ENCODE assay signal across 19 cellular contexts in the genomic region with DNA sequence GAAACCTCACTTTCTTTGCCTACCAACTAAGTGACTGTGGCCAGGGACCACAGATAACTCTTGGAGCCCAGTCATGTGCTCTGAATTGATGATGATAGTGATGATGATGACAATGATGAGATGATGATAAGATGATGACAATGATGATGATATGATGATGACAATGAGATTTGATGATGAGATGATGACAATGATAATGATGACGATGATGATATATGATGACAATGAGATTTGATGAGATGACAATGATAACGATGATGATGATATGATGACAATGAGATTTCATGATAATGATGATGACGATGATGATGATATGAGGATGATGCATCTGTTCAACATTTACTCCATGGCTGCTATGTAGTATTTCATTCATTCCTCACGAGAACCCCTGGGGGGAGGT.
DNase-seq lines count a peak whose midpoint lies in the region; ATAC-seq, FAIRE-seq and TF ChIP-seq lines count a peak whose summit lies in the region.
"Had no signal": no experiment of that assay in that cellular context is flagged by ENCODE, and none has a peak within 500 bp of the region (broad histone marks: within the 10 kb centered on the region; RNA-seq: fewer than 3 reads in every experiment).

No MANE protein-coding gene starts in this region.

- no peaks in the 10 kb centered on the region for H3K36me3 ChIP-seq in GM23338 (ENCODE audit: insufficient read depth)
- H3K36me3 ChIP-seq in keratinocyte (ENCODE audit: control insufficient read depth in 2 of 2, extremely low read depth in 1 of 2, insufficient read depth in 2 of 2, low read length in 2 of 2), result no peaks in the 10 kb centered on the region
- H3K36me3 ChIP-seq: BLaER1 treated with 17β-estradiol and CSF1 and Interleukin-3, amounts not matched to agents 10 nM and 100 nM; HAP-1 had no signal

- no peak for TF ChIP-seq CTCF in A549 (IDR thresholded peaks at IDR 0.05)
- no peak for TF ChIP-seq CTCF in GM23338 (conservative IDR thresholded peaks at IDR 0.05; ENCODE audit: low read depth in 2 of 2)
- no peak for TF ChIP-seq CTCF in keratinocyte (optimal IDR thresholded peaks at IDR 0.05 in 1 of 3, IDR thresholded peaks at IDR 0.05 in 1 of 3, conservative IDR thresholded peaks at IDR 0.05 in 1 of 3; ENCODE audit: extremely low read depth in 1 of 3, insufficient read depth in 2 of 3, low read length in 3 of 3)

- DNase-seq in A549 (ENCODE audit: low read depth in 1 of 2, low spot score in 1 of 2) (no peak), GM23338 (ENCODE audit: low spot score) (no peak), HTR-8/SVneo (ENCODE audit: insufficient read length, low spot score) (no peak), keratinocyte (ENCODE audit: low read depth, low spot score) (no peak), C1 segment of cervical spinal cord (lab: John Stamatoyannopoulos, UW) (no peak), GM12892 (ENCODE audit: insufficient read length) (no peak)
- DNase-seq: 8988T; CD4-positive, CD25-positive, alpha-beta regulatory T cell; CD8-positive, alpha-beta memory T cell; COR-L47; DMS153; DMS79; GF-D8; HFFc6 had no signal

- no peak overlapping the region for H3K9ac ChIP-seq in keratinocyte (ENCODE audit: control insufficient read depth, extremely low read depth, insufficient read depth, low read length)
- H3K9ac ChIP-seq: BLaER1 treated with 17β-estradiol and CSF1 and Interleukin-3, amounts not matched to agents 10 nM and 100 nM had no signal

- 85% methylated on average over 4 of the region's 4 CpGs for WGBS in A549 (ENCODE audit: missing lambda C conversion rate)

- H3K9me3 ChIP-seq in A549 (no peaks in the 10 kb centered on the region; the same call in 2 of the 3 replicates), keratinocyte (ENCODE audit: control insufficient read depth, low read depth, low read length) (no peaks in the 10 kb centered on the region)
- H3K9me3 ChIP-seq: HAP-1 had no signal

- no peaks in the 10 kb centered on the region for H3K27me3 ChIP-seq in GM23338 (ENCODE audit: insufficient read depth)
- peaks cover 31% of the 10 kb centered on the region for H3K27me3 ChIP-seq in keratinocyte (ENCODE audit: control insufficient read depth, extremely low read depth, insufficient read depth, low read length)

- no peaks in the 10 kb centered on the region for H3F3A ChIP-seq in GM23338 (replicated peaks; ENCODE audit: low read depth)

- POLR2A ChIA-PET in A549 (lab: Yijun Ruan, JAX), result no interaction called here

- dilution Hi-C loops in keratinocyte (cut with MboI; ENCODE audit: extremely low pct_ligation_motif_present, low sequenced_read_pairs), result no loop called here

- H3K27ac Mint-ChIP-seq in GM23338, result no peak overlapping the region
- H3K27ac Mint-ChIP-seq: B cell; CD4-positive, CD25-positive, alpha-beta regulatory T cell; CD8-positive, alpha-beta memory T cell; HFFc6 had no signal

- no peak for TF ChIP-seq POLR2A in A549 (IDR thresholded peaks at IDR 0.05; ENCODE audit: low read length)
- no peak for TF ChIP-seq POLR2A in GM12892 (IDR thresholded peaks at IDR 0.05; ENCODE audit: low read depth, low read length)

- H3K4me2 ChIP-seq in A549, result peak overlapping the region; percentile 78
- H3K4me2 ChIP-seq in GM23338, result no peak overlapping the region
- no peak overlapping the region for H3K4me2 ChIP-seq in keratinocyte (ENCODE audit: control insufficient read depth, extremely low read depth, insufficient read depth, low read depth, low read length)

- H3K27ac ChIP-seq in A549, result peak overlapping the region; percentile 52 to 76
- H3K27ac ChIP-seq in GM23338 (ENCODE audit: low read depth), result no peak overlapping the region
- H3K27ac ChIP-seq in keratinocyte (ENCODE audit: control insufficient read depth, insufficient read depth, low read length), result no peak overlapping the region
- H3K27ac ChIP-seq: BLaER1 treated with 17β-estradiol and CSF1 and Interleukin-3, amounts not matched to agents 10 nM and 100 nM had no signal

- TF ChIP-seq RAD21 in A549 (conservative IDR thresholded peaks at IDR 0.05 in 1 of 2, IDR thresholded peaks at IDR 0.05 in 1 of 2), result no peak

- H2AFZ ChIP-seq in GM23338 (no peak overlapping the region), keratinocyte (ENCODE audit: control insufficient read depth, low read length) (no peak overlapping the region)

- no peak for TF ChIP-seq EP300 in A549 (IDR thresholded peaks at IDR 0.05)

- H3K4me3 ChIP-seq in A549 (no peak overlapping the region), GM23338 (no peak overlapping the region), keratinocyte (ENCODE audit: control insufficient read depth in 2 of 3, extremely low read depth in 1 of 3, insufficient read depth in 2 of 3, low read depth in 1 of 3, low read length in 3 of 3) (no peak overlapping the region)
- H3K4me3 ChIP-seq: BLaER1 treated with 17β-estradiol and CSF1 and Interleukin-3, amounts not matched to agents 10 nM and 100 nM; HAP-1 had no signal

- H3K4me1 Mint-ChIP-seq in GM23338, result peaks cover 11% of the 10 kb centered on the region
- H3K4me1 Mint-ChIP-seq: B cell; CD4-positive, CD25-positive, alpha-beta regulatory T cell; CD8-positive, alpha-beta memory T cell had no signal

- H3K4me3 Mint-ChIP-seq in GM23338, result no peak overlapping the region
- H3K4me3 Mint-ChIP-seq: B cell; CD4-positive, CD25-positive, alpha-beta regulatory T cell; CD8-positive, alpha-beta memory T cell; HFFc6 had no signal

- H3K9me3 Mint-ChIP-seq in GM23338, result no peaks in the 10 kb centered on the region
- H3K9me3 Mint-ChIP-seq: HFFc6 had no signal

- peaks cover 8% of the 10 kb centered on the region; the same call in 1 of the 2 replicates for H3K9me2 ChIP-seq in GM23338 (ENCODE audit: insufficient read depth)

- ATAC-seq in A549 (no peak), GM23338 (no peak), HG03460 (IDR thresholded peaks at IDR 0.05; ENCODE audit: unreplicated experiment) (no peak)

- no peaks in the 10 kb centered on the region for H3K36me3 Mint-ChIP-seq in GM23338 (ENCODE audit: low read depth)
- H3K36me3 Mint-ChIP-seq: CD4-positive, CD25-positive, alpha-beta regulatory T cell had no signal

- H4K20me1 ChIP-seq in GM23338 (replicated peaks; ENCODE audit: insufficient read depth) (no peaks in the 10 kb centered on the region), keratinocyte (ENCODE audit: control insufficient read depth, extremely low read depth, insufficient read depth, low read length) (no peaks in the 10 kb centered on the region)
- H4K20me1 ChIP-seq: BLaER1 treated with 17β-estradiol and CSF1 and Interleukin-3, amounts not matched to agents 10 nM and 100 nM had no signal

- no peaks in the 10 kb centered on the region for H3K79me2 ChIP-seq in GM23338 (replicated peaks; ENCODE audit: insufficient read depth)
- no peaks in the 10 kb centered on the region for H3K79me2 ChIP-seq in keratinocyte (ENCODE audit: control insufficient read depth, insufficient read depth, low read length)

- CTCF ChIA-PET in A549 (lab: Yijun Ruan, JAX), result no interaction called here

- H3K9me1 ChIP-seq in keratinocyte (ENCODE audit: control insufficient read depth, extremely low read depth, insufficient read depth, low read length), result no peaks in the 10 kb centered on the region

- peak; percentile 96 for FAIRE-seq in A549 (lab: Jason Lieb, UNC)
- peak; percentile 54 for FAIRE-seq in HTR-8/SVneo (lab: Jason Lieb, UNC)
- peak; percentile 36 for FAIRE-seq in keratinocyte (lab: Jason Lieb, UNC)
- no peak for FAIRE-seq in GM12892 (lab: Jason Lieb, UNC)
- FAIRE-seq: H1 had no signal

- peaks cover 5% of the 10 kb centered on the region for H3K27me3 Mint-ChIP-seq in GM23338 (ENCODE audit: insufficient read depth, low read depth, poor library complexity)

- H3K4me1 ChIP-seq in A549, result peaks cover 28% of the 10 kb centered on the region
- peaks cover 14% of the 10 kb centered on the region for H3K4me1 ChIP-seq in GM23338 (ENCODE audit: insufficient read depth)
- H3K4me1 ChIP-seq in keratinocyte (ENCODE audit: control insufficient read depth, extremely low read depth, insufficient read depth, low read length), result no peaks in the 10 kb centered on the region
- H3K4me1 ChIP-seq: HAP-1 had no signal

TF ChIP-seq in A549, 52 proteins besides CTCF, POLR2A, EP300 and RAD21:
- TF ChIP-seq MAFK (IDR thresholded peaks at IDR 0.05; ENCODE audit: partially characterized antibody) (peak; percentile 50), ZSCAN20 (CRISPR knock-in tag; IDR thresholded peaks at IDR 0.05) (no peak), NFE2L2 (conservative IDR thresholded peaks at IDR 0.05; ENCODE audit: low read length) (0 out of 2 replicates have a peak, but pooled peaks have one; percentile 16)
TF ChIP-seq in A549: peak in this region for 2.

TF ChIP-seq in GM23338, 12 proteins besides CTCF, POLR2A, EP300 and RAD21:
- no peak for TF ChIP-seq POLR2AphosphoS5 (IDR thresholded peaks at IDR 0.05; ENCODE audit: low read depth)
- peak; percentile 37; the same call in 1 of the 2 replicates for TF ChIP-seq CREB1 (CRISPR knock-in tag; IDR thresholded peaks at IDR 0.05; ENCODE audit: low read depth)
- no peak for TF ChIP-seq EZH2 (IDR thresholded peaks at IDR 0.05; ENCODE audit: low read depth, unreplicated experiment)

Comparison
In these comparisons a context has a peak if more than half of its experiments do, and no peak if none do; other contexts are left out.
1. H3K27ac ChIP-seq: peak in A549 (2 of 2); none in GM23338 (single experiment) and keratinocyte (single experiment).